Comparison of ENCODE assay signal across 8 cellular contexts in genomic region chr9:69759478-69760277, GRCh38.
DNase-seq lines count a peak whose midpoint lies in the region; ATAC-seq, FAIRE-seq and TF ChIP-seq lines count a peak whose summit lies in the region.

TSS of gene PTAR1 (minus strand) at chr9:69760011. CDS start at chr9:69759938, 73 bp downstream.

- peak within 1 kb of the TSS; percentile 81 for H3K4me3 ChIP-seq in OCI-LY1 (ENCODE audit: low read depth, low read length, poor library complexity, severe bottlenecking)

- FAIRE-seq in D721Med (lab: Jason Lieb, UNC), result no peak

- H3K36me3 ChIP-seq in OCI-LY1 (ENCODE audit: insufficient read depth, low read length), result peaks cover 4% of the 10 kb centered on the region; the same call in 1 of the 2 replicates

- H3K27me3 ChIP-seq in OCI-LY1 (ENCODE audit: insufficient read depth, low read length), result no peaks in the 10 kb centered on the region

- TF ChIP-seq CTCF in D721Med (IDR thresholded peaks at IDR 0.05; ENCODE audit: insufficient read depth, missing control alignments) (no peak), OCI-LY1 (IDR thresholded peaks at IDR 0.05; ENCODE audit: low read length) (no peak)

- peaks cover 42% of the 10 kb centered on the region for H3K79me2 ChIP-seq in OCI-LY1 (ENCODE audit: insufficient read depth, low read length)

- no peaks in the 10 kb centered on the region for H3F3A ChIP-seq in OCI-LY1 (ENCODE audit: insufficient read depth, low read length)

- no peaks in the 10 kb centered on the region for H3K9me3 ChIP-seq in OCI-LY1 (ENCODE audit: low read length)

- DNase-seq in D721Med (ENCODE audit: insufficient read length, low spot score) (peak; percentile 37), HuH-7 (ENCODE audit: low spot score) (peak; percentile 81), activated T-cell treated with anti-CD3 and anti-CD28 coated beads for 1 hour (ENCODE audit: low read depth) (peak; percentile 87), epidermal melanocyte (ENCODE audit: insufficient read length, low spot score) (peak; percentile 65), middle frontal gyrus (ENCODE audit: extremely low spot score, low spot score) (peak; percentile 87)
- peak; percentile 76 to 84 for DNase-seq in stimulated activated CD8-positive, alpha-beta memory T cell treated with anti-CD3 and anti-CD28 coated beads, Interleukin-2, amount 100 ng/mL, for 1 hour (ENCODE audit: low read depth in 2 of 2)

- peaks cover 20% of the 10 kb centered on the region for H3K4me1 ChIP-seq in OCI-LY1 (ENCODE audit: insufficient read depth, low read length, severe bottlenecking)

- H3K9ac ChIP-seq in OCI-LY1 (ENCODE audit: low read length), result peak within 1 kb of the TSS; percentile 76

- peak within 1 kb of the TSS; percentile 78 for H3K27ac ChIP-seq in OCI-LY1 (ENCODE audit: low read depth, low read length, poor library complexity, severe bottlenecking)

- ATAC-seq in GM21526 (IDR thresholded peaks at IDR 0.05; ENCODE audit: low FRiP score, unreplicated experiment), result peak; percentile 91

- no peaks in the 10 kb centered on the region for H3K9me2 ChIP-seq in OCI-LY1 (ENCODE audit: low read depth, low read length)

- H3K4me2 ChIP-seq in OCI-LY1 (ENCODE audit: low read length), result peak within 1 kb of the TSS; percentile 93

- H2AFZ ChIP-seq in OCI-LY1 (ENCODE audit: low read length), result peak within 1 kb of the TSS; percentile 76

- H4K20me1 ChIP-seq in OCI-LY1 (ENCODE audit: insufficient read depth, low read length), result no peaks in the 10 kb centered on the region

Comparison
In these comparisons a context has a peak if more than half of its experiments do, and no peak if none do; other contexts are left out.
1. Peak in every context shown above with its lines: DNase-seq, ATAC-seq, H3K4me3 ChIP-seq and H3K27ac ChIP-seq.
2. DNase-seq: peak in every context shown above with its lines; median percentile 87 in activated T-cell treated with anti-CD3 and anti-CD28 coated beads for 1 hour; 87 in middle frontal gyrus; 81 in HuH-7; 80 in stimulated activated CD8-positive, alpha-beta memory T cell treated with anti-CD3 and anti-CD28 coated beads, Interleukin-2, amount 100 ng/mL, for 1 hour; 65 in epidermal melanocyte; 37 in D721Med.